1 cellular context compared by ENCODE assay signal in the genomic region with DNA sequence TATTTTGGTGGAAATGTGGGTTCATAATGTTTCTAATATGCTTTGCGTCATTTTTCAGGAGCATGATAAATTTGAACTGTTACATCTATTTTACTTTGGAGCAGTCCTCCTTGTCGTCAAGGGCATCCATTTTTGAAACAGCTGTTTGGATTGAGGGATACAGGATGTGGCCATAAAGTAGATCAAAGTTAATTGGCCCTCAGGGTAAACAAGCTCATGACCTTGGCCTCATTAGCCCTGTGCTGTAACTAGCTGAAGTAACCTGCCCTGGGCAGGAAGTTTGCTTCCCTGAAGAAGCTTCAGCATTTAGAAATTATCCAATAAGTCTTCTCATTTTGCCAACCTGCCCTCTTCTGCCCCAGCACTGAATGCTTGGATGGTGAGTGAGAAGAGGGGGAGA.
A peak's percentile ranks its signal among the peaks of the same experiment; 100 is the strongest.
TF ChIP-seq lines count a peak whose summit lies in the region.

No MANE protein-coding gene starts in this region.

TF ChIP-seq in HepG2, 621 proteins besides CTCF, POLR2A, EP300 and RAD21 (continued from another document and continues in another):
- TF ChIP-seq, protein P1, sequence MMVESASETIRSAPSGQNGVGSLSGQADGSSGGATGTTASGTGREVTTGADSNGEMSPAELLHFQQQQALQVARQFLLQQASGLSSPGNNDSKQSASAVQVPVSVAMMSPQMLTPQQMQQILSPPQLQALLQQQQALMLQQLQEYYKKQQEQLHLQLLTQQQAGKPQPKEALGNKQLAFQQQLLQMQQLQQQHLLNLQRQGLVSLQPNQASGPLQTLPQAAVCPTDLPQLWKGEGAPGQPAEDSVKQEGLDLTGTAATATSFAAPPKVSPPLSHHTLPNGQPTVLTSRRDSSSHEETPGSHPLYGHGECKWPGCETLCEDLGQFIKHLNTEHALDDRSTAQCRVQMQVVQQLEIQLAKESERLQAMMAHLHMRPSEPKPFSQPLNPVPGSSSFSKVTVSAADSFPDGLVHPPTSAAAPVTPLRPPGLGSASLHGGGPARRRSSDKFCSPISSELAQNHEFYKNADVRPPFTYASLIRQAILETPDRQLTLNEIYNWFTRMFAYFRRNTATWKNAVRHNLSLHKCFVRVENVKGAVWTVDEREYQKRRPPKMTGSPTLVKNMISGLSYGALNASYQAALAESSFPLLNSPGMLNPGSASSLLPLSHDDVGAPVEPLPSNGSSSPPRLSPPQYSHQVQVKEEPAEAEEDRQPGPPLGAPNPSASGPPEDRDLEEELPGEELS (CRISPR knock-in tag; IDR thresholded peaks at IDR 0.05), result peak; percentile 64
- TF ChIP-seq ZBTB21 (CRISPR knock-in tag; IDR thresholded peaks at IDR 0.05) (no peak), KDM4B (CRISPR knock-in tag; IDR thresholded peaks at IDR 0.05) (0 out of 2 replicates have a peak, but pooled peaks have one; percentile 49), ZSCAN9 (CRISPR knock-in tag; IDR thresholded peaks at IDR 0.05; ENCODE audit: borderline replicate concordance) (peak; percentile 33; the same call in 1 of the 2 replicates), ZNF609 (CRISPR knock-in tag; IDR thresholded peaks at IDR 0.05; ENCODE audit: borderline replicate concordance) (peak; percentile 58; the same call in 1 of the 2 replicates), TCF7 (IDR thresholded peaks at IDR 0.05; ENCODE audit: low read depth) (peak; percentile 85), RBM22 (optimal IDR thresholded peaks at IDR 0.05; ENCODE audit: low read length) (no peak), ZFP36L1 (CRISPR knock-in tag; IDR thresholded peaks at IDR 0.05) (peak; percentile 50; the same call in 1 of the 2 replicates), ARID5B (CRISPR knock-in tag; IDR thresholded peaks at IDR 0.05) (peak; percentile 97), SAP130 (CRISPR knock-in tag; IDR thresholded peaks at IDR 0.05; ENCODE audit: low read depth) (peak; percentile 52; the same call in 1 of the 2 replicates), CREM (IDR thresholded peaks at IDR 0.05) (0 out of 2 replicates have a peak, but pooled peaks have one; percentile 20), CREM (CRISPR knock-in tag; IDR thresholded peaks at IDR 0.05) (no peak), CHD2 (IDR thresholded peaks at IDR 0.05; ENCODE audit: low read depth, low read length) (no peak), NR2F6 (IDR thresholded peaks at IDR 0.05) (peak; percentile 71; the same call in 1 of the 2 replicates), NR2F6 (CRISPR knock-in tag; IDR thresholded peaks at IDR 0.05) (peak; percentile 83), ZKSCAN1 (IDR thresholded peaks at IDR 0.05; ENCODE audit: low read length) (no peak), SKI (IDR thresholded peaks at IDR 0.05; ENCODE audit: partially characterized antibody) (peak; percentile 57), KMT2B (CRISPR knock-in tag; IDR thresholded peaks at IDR 0.05) (0 out of 2 replicates have a peak, but pooled peaks have one; percentile 45), HOMEZ (CRISPR knock-in tag; IDR thresholded peaks at IDR 0.05; ENCODE audit: low read depth) (peak; percentile 65; the same call in 1 of the 2 replicates), NCOA2 (CRISPR knock-in tag; IDR thresholded peaks at IDR 0.05) (peak; percentile 92), ZNF616 (CRISPR knock-in tag; IDR thresholded peaks at IDR 0.05; ENCODE audit: low read depth) (no peak), ZNF12 (CRISPR knock-in tag; IDR thresholded peaks at IDR 0.05) (0 out of 2 replicates have a peak, but pooled peaks have one; percentile 21), ZNF850 (CRISPR knock-in tag; conservative IDR thresholded peaks at IDR 0.05) (no peak), POGZ (CRISPR knock-in tag; IDR thresholded peaks at IDR 0.05) (peak; percentile 67), SNAI1 (CRISPR knock-in tag; IDR thresholded peaks at IDR 0.05; ENCODE audit: borderline replicate concordance) (no peak), SALL1 (CRISPR knock-in tag; IDR thresholded peaks at IDR 0.05) (peak; percentile 70), JUND (CRISPR knock-in tag; IDR thresholded peaks at IDR 0.05) (no peak), SP5 (CRISPR knock-in tag; IDR thresholded peaks at IDR 0.05; ENCODE audit: borderline replicate concordance, low read depth) (0 out of 2 replicates have a peak, but pooled peaks have one; percentile 32), FOSL2 (CRISPR knock-in tag; IDR thresholded peaks at IDR 0.05) (peak; percentile 60), BCL6 (CRISPR knock-in tag; IDR thresholded peaks at IDR 0.05) (peak; percentile 90), EEA1 (CRISPR knock-in tag; IDR thresholded peaks at IDR 0.05; ENCODE audit: borderline replicate concordance) (no peak), RXRA (CRISPR knock-in tag; IDR thresholded peaks at IDR 0.05) (peak; percentile 84; the same call in 1 of the 2 replicates), CSRNP2 (CRISPR knock-in tag; conservative IDR thresholded peaks at IDR 0.05; ENCODE audit: low read depth) (no peak), CEBPG (CRISPR knock-in tag; IDR thresholded peaks at IDR 0.05) (peak; percentile 45), NR2F1 (CRISPR knock-in tag; IDR thresholded peaks at IDR 0.05) (peak; percentile 73 to 84), ZFAT (CRISPR knock-in tag; conservative IDR thresholded peaks at IDR 0.05) (no peak), ZNF24 (IDR thresholded peaks at IDR 0.05) (no peak), MEIS2 (CRISPR knock-in tag; IDR thresholded peaks at IDR 0.05) (0 out of 2 replicates have a peak, but pooled peaks have one; percentile 30), MEF2D (CRISPR knock-in tag; IDR thresholded peaks at IDR 0.05) (peak; percentile 47; the same call in 1 of the 2 replicates), RCOR2 (CRISPR knock-in tag; IDR thresholded peaks at IDR 0.05) (peak; percentile 43; the same call in 1 of the 2 replicates)
- TF ChIP-seq, protein P2, sequence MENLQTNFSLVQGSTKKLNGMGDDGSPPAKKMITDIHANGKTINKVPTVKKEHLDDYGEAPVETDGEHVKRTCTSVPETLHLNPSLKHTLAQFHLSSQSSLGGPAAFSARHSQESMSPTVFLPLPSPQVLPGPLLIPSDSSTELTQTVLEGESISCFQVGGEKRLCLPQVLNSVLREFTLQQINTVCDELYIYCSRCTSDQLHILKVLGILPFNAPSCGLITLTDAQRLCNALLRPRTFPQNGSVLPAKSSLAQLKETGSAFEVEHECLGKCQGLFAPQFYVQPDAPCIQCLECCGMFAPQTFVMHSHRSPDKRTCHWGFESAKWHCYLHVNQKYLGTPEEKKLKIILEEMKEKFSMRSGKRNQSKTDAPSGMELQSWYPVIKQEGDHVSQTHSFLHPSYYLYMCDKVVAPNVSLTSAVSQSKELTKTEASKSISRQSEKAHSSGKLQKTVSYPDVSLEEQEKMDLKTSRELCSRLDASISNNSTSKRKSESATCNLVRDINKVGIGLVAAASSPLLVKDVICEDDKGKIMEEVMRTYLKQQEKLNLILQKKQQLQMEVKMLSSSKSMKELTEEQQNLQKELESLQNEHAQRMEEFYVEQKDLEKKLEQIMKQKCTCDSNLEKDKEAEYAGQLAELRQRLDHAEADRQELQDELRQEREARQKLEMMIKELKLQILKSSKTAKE (CRISPR knock-in tag; IDR thresholded peaks at IDR 0.05; ENCODE audit: borderline replicate concordance), result peak; percentile 54; the same call in 1 of the 2 replicates
